15 cellular contexts compared by ENCODE assay signal in genomic region chr15:99132584-99133287, GRCh38. TPM values are rescaled to one million over a fixed set of nuclear protein-coding genes. Genes with fewer than 3 reads are reported as not detected.
DNase-seq lines count a peak whose midpoint lies in the region; ATAC-seq and TF ChIP-seq lines count a peak whose summit lies in the region.
"Had no signal": no experiment of that assay in that cellular context is flagged by ENCODE, and none has a peak within 500 bp of the region (broad histone marks: within the 10 kb centered on the region; RNA-seq: fewer than 3 reads in every experiment).

No MANE protein-coding gene starts in this region.

- H3K9me3 Mint-ChIP-seq in MCF 10A (ENCODE audit: unreplicated experiment), result no peaks in the 10 kb centered on the region
- H3K9me3 Mint-ChIP-seq: IgD-negative memory B cell had no signal

- H3K23ac ChIP-seq in neuronal stem cell (ENCODE audit: low read depth, low read length, poor library complexity), result peak overlapping the region; percentile 40

- TF ChIP-seq POLR2A in breast epithelium (IDR thresholded peaks at IDR 0.05) (no peak), esophagus squamous epithelium (IDR thresholded peaks at IDR 0.05) (no peak)

- no peak overlapping the region for H2BK120ac ChIP-seq in neuronal stem cell (ENCODE audit: low read depth, low read length)

- H3K4me3 Mint-ChIP-seq in MCF 10A (ENCODE audit: unreplicated experiment), result no peak overlapping the region
- H3K4me3 Mint-ChIP-seq: IgD-negative memory B cell had no signal

- no peak overlapping the region for H2BK15ac ChIP-seq in neuronal stem cell (ENCODE audit: low read length)

- no peak for ATAC-seq in HG02798 (IDR thresholded peaks at IDR 0.05; ENCODE audit: poor library complexity, unreplicated experiment)

- H3K27ac ChIP-seq in breast epithelium, result peak overlapping the region; percentile 77 to 87
- peak overlapping the region in 3 of 4 donors; percentile 2 to 25 (median 11) for H3K27ac ChIP-seq in esophagus squamous epithelium
- H3K27ac ChIP-seq in neuronal stem cell (replicated peaks; ENCODE audit: low read length), result no peak overlapping the region
- peak overlapping the region; percentile 93 for H3K27ac ChIP-seq in stomach smooth muscle (ENCODE audit: low read length)
- H3K27ac ChIP-seq: C4-2B had no signal

- TF ChIP-seq CTCF in breast epithelium (IDR thresholded peaks at IDR 0.05) (no peak), MCF 10A (IDR thresholded peaks at IDR 0.05; ENCODE audit: unreplicated experiment) (no peak), esophagus squamous epithelium (IDR thresholded peaks at IDR 0.05) (no peak)

- H3K4ac ChIP-seq in neuronal stem cell (ENCODE audit: low read length), result no peak overlapping the region

- H3K4me1 ChIP-seq in breast epithelium (no peaks in the 10 kb centered on the region), esophagus squamous epithelium (peaks cover 0 to 17% (median 0%) of the 10 kb centered on the region in 3 donors), neuronal stem cell (ENCODE audit: control insufficient read depth in 2 of 2, insufficient read depth in 1 of 2, low read depth in 1 of 2, low read length in 2 of 2) (peaks cover 0 to 5% of the 10 kb centered on the region in 2 donors), stomach smooth muscle (ENCODE audit: control insufficient read depth, insufficient read depth, low read length) (peaks cover 74% of the 10 kb centered on the region)
- H3K4me1 ChIP-seq: Peyer's patch had no signal

- BruUV-seq in MCF 10A (replicated peaks; lab: Mats Ljungman, UMichigan), result no TSS peak

- intact Hi-C loops in breast epithelium (cut with DNase I; ENCODE audit: low total_unique reads), result no loop called here
- intact Hi-C loops in MCF 10A (cut with micrococcal nuclease), result loop anchor here (5.0 kb wide), 1 partner anchor 365 kb away; no protein-coding TSS in a partner anchor
- intact Hi-C loops in esophagus squamous epithelium (cut with DNase I), result no loop called here

- no peaks in the 10 kb centered on the region for H3K79me1 ChIP-seq in neuronal stem cell (ENCODE audit: low read depth, low read length)

- no peak overlapping the region for H3K14ac ChIP-seq in neuronal stem cell (ENCODE audit: low read length)

- no peak overlapping the region for H2AK5ac ChIP-seq in neuronal stem cell (ENCODE audit: low read depth, low read length)

- H3K4me2 ChIP-seq in neuronal stem cell (ENCODE audit: insufficient read depth, low read length, poor library complexity, severe bottlenecking), result no peak overlapping the region

- no peak overlapping the region for H2BK5ac ChIP-seq in neuronal stem cell (ENCODE audit: low read length)

- POLR2A ChIA-PET in MCF 10A (lab: Yijun Ruan, JAX), result no interaction called here

- H3K27me3 ChIP-seq in breast epithelium (no peaks in the 10 kb centered on the region), esophagus squamous epithelium (no peaks in the 10 kb centered on the region), neuronal stem cell (ENCODE audit: control insufficient read depth in 3 of 3, insufficient read depth in 3 of 3, low read depth in 1 of 3, low read length in 3 of 3) (no peaks in the 10 kb centered on the region), stomach smooth muscle (ENCODE audit: control insufficient read depth in 1 of 2, insufficient read depth in 2 of 2, low read length in 2 of 2) (no peaks in the 10 kb centered on the region)
- H3K27me3 ChIP-seq: Peyer's patch had no signal

- H4K91ac ChIP-seq in neuronal stem cell (ENCODE audit: low read depth, low read length, poor library complexity), result peak overlapping the region; percentile 19

- H3K36me3 ChIP-seq in breast epithelium, result no peaks in the 10 kb centered on the region
- H3K36me3 ChIP-seq in esophagus squamous epithelium, result peaks cover 0 to 42% (median 4%) of the 10 kb centered on the region in 3 donors
- peaks cover 7 to 73% of the 10 kb centered on the region in 2 donors for H3K36me3 ChIP-seq in neuronal stem cell (replicated peaks in 1 of 2; ENCODE audit: control insufficient read depth in 2 of 2, insufficient read depth in 2 of 2, low read length in 2 of 2)
- H3K36me3 ChIP-seq in stomach smooth muscle (ENCODE audit: control insufficient read depth in 2 of 2, insufficient read depth in 2 of 2, low read length in 2 of 2), result peaks cover 68 to 79% of the 10 kb centered on the region in 2 donors

- CTCF ChIA-PET in MCF 10A (lab: Yijun Ruan, JAX), result no interaction called here

- H4K8ac ChIP-seq in neuronal stem cell (ENCODE audit: low read depth, low read length), result no peak overlapping the region

- no peak overlapping the region for H3K18ac ChIP-seq in neuronal stem cell (ENCODE audit: low read length)

- H3K9ac ChIP-seq in neuronal stem cell (ENCODE audit: low read depth, low read length, poor library complexity) (no peak overlapping the region), stomach smooth muscle (ENCODE audit: low read length in 2 of 2) (peak overlapping the region; percentile 11 to 51)

- H3K9me3 ChIP-seq in breast epithelium (no peaks in the 10 kb centered on the region), esophagus squamous epithelium (no peaks in the 10 kb centered on the region), neuronal stem cell (replicated peaks in 1 of 2; ENCODE audit: control insufficient read depth in 2 of 2, insufficient read depth in 1 of 2, low read depth in 1 of 2, low read length in 2 of 2) (peaks cover 0 to 7% of the 10 kb centered on the region in 2 donors), stomach smooth muscle (ENCODE audit: control insufficient read depth in 2 of 2, low read length in 2 of 2) (no peaks in the 10 kb centered on the region)
- H3K9me3 ChIP-seq: Caco-2, Peyer's patch had no signal

- DNase-seq in breast epithelium (ENCODE audit: low spot score in 2 of 2) (peak in 1 of 2 donors; percentile 17), MCF 10A (ENCODE audit: unreplicated experiment) (no peak), esophagus squamous epithelium (lab: John Stamatoyannopoulos, UW) (no peak), neuronal stem cell (ENCODE audit: low spot score) (no peak), iPS-NIHi11 (ENCODE audit: low spot score) (no peak), AML-193 (lab: John Stamatoyannopoulos, UW) (no peak)
- DNase-seq: Caco-2, NCI-H146, NCI-H446, Right ventricle myocardium superior had no signal

- no peak overlapping the region for H2AFZ ChIP-seq in neuronal stem cell (ENCODE audit: low read length)

- H2BK12ac ChIP-seq in neuronal stem cell (ENCODE audit: low read length), result no peak overlapping the region

- H3K4me3 ChIP-seq in breast epithelium (no peak overlapping the region), esophagus squamous epithelium (no peak overlapping the region), neuronal stem cell (ENCODE audit: low read length in 2 of 2) (no peak overlapping the region), stomach smooth muscle (ENCODE audit: low read length in 2 of 2) (peak overlapping the region; percentile 2 to 54)
- H3K4me3 ChIP-seq: Peyer's patch had no signal

- H3K27me3 Mint-ChIP-seq in MCF 10A (ENCODE audit: insufficient read depth, unreplicated experiment), result no peaks in the 10 kb centered on the region

- H3K36me3 Mint-ChIP-seq in MCF 10A (ENCODE audit: insufficient read depth, unreplicated experiment), result peaks cover 10% of the 10 kb centered on the region
- H3K36me3 Mint-ChIP-seq: IgD-negative memory B cell had no signal

- no peak overlapping the region for H3K27ac Mint-ChIP-seq in MCF 10A (ENCODE audit: low read depth, unreplicated experiment)
- H3K27ac Mint-ChIP-seq: IgD-negative memory B cell had no signal

- H3K4me1 Mint-ChIP-seq in MCF 10A (ENCODE audit: insufficient read depth, unreplicated experiment), result no peaks in the 10 kb centered on the region

- 79 to 84% methylated on average over 19 to 20 of the region's 21 CpGs for WGBS in esophagus squamous epithelium, 2 donors
- no CpG with 5 or more reads among the region's 21 CpGs for WGBS in neuronal stem cell (ENCODE audit: extremely low coverage in 2 of 2, insufficient read length in 2 of 2, insufficient replicate concordance in 1 of 2), 2 donors

RNA-seq across cellular contexts. Expression of gene SYNM, which starts 27.9 kb away (rescaled TPM):
- total RNA-seq in breast epithelium (100 to 1,000 TPM in 2 of 3 donors, 10 to 100 TPM in 1; 32.0 to 319 (median 115) TPM), MCF 10A (2022) (0.12 TPM in 2 replicates), esophagus squamous epithelium (100 to 1,000 TPM in 1 of 4 donors, 10 to 100 TPM in 3; 18.1 to 262 (median 42.0) TPM)
- 0.82 TPM for polyA plus RNA-seq in neuronal stem cell (2013, experiment 1 of 2)
- polyA plus RNA-seq in neuronal stem cell (2013, experiment 2 of 2), result 0.94 TPM
- polyA plus RNA-seq: IgD-negative memory B cell had no signal

Comparison
In these comparisons a context has a peak if more than half of its experiments do, and no peak if none do; other contexts are left out.
1. RNA of gene SYNM, which starts 27.9 kb away (total RNA-seq): 32.0 to 319 TPM in breast epithelium and 18.1 to 262 TPM in esophagus squamous epithelium; 0.12 TPM in MCF 10A; every median in the first group is over 10 times any median in the second.
2. H3K4me3 ChIP-seq: peak in stomach smooth muscle (2 of 2); none in breast epithelium (0 of 3), esophagus squamous epithelium (0 of 4) and neuronal stem cell (0 of 2).